In genomic region chr11:68775951-68776388, GRCh38 we compare ENCODE assay signal across 28 cellular contexts. TPM values are rescaled to one million over a fixed set of nuclear protein-coding genes. Genes with fewer than 3 reads are reported as not detected.
A peak's percentile ranks its signal among the peaks of the same experiment; 100 is the strongest.
DNase-seq lines count a peak whose midpoint lies in the region; ATAC-seq, FAIRE-seq and TF ChIP-seq lines count a peak whose summit lies in the region.
"Had no signal": no experiment of that assay in that cellular context is flagged by ENCODE, and none has a peak within 500 bp of the region (broad histone marks: within the 10 kb centered on the region; RNA-seq: fewer than 3 reads in every experiment).

No MANE protein-coding gene starts in this region.

- no peak for FAIRE-seq in astrocyte (lab: Jason Lieb, UNC)
- FAIRE-seq: GM19239 had no signal

- no peak for TF ChIP-seq POLR2A in HCT116 (IDR thresholded peaks at IDR 0.05; ENCODE audit: borderline replicate concordance, extremely low read depth, insufficient read depth, insufficient read length)

- no peaks in the 10 kb centered on the region for H3K9me3 Mint-ChIP-seq in T-helper 2 cell treated with Interferon-gamma antibody and Interleukin-4, amounts not matched to agents 5 μg/mL and 100 μg/mL, for 36 hours
- no peaks in the 10 kb centered on the region for H3K9me3 Mint-ChIP-seq in astrocyte (ENCODE audit: unreplicated experiment)
- H3K9me3 Mint-ChIP-seq: activated B cell treated with CpG ODN at 0.5 μM for 24 hours, memory B cell, T-cell had no signal

- no peak overlapping the region for H4K12ac ChIP-seq in trophoblast cell (ENCODE audit: low read depth, low read length)

- H3K9ac ChIP-seq in HCT116 (ENCODE audit: low read length) = peak overlapping the region; percentile 38
- no peak overlapping the region for H3K9ac ChIP-seq in astrocyte (ENCODE audit: low read length)
- no peak overlapping the region for H3K9ac ChIP-seq in trophoblast cell (ENCODE audit: low read length)
- H3K9ac ChIP-seq: KMS-11 had no signal

- H4K8ac ChIP-seq in trophoblast cell (ENCODE audit: low read depth, low read length) = no peak overlapping the region

- H2BK5ac ChIP-seq in trophoblast cell (ENCODE audit: low read depth, low read length, poor library complexity) = no peak overlapping the region

- no peak overlapping the region for H2AK5ac ChIP-seq in trophoblast cell (ENCODE audit: low read length)

- H3K18ac ChIP-seq in trophoblast cell (ENCODE audit: low read length) = no peak overlapping the region

- no peaks in the 10 kb centered on the region for H3K79me1 ChIP-seq in trophoblast cell (ENCODE audit: low read length)

- peaks cover 61% of the 10 kb centered on the region for H3K36me3 Mint-ChIP-seq in T-helper 2 cell treated with Interferon-gamma antibody and Interleukin-4, amounts not matched to agents 5 μg/mL and 100 μg/mL, for 36 hours (ENCODE audit: low read depth)
- peaks cover 2% of the 10 kb centered on the region for H3K36me3 Mint-ChIP-seq in astrocyte (ENCODE audit: low read depth, unreplicated experiment)

- H2AFZ ChIP-seq in HCT116 (ENCODE audit: low read depth, low read length, poor library complexity, severe bottlenecking) (no peak overlapping the region), astrocyte (ENCODE audit: low read depth, low read length) (no peak overlapping the region), trophoblast cell (ENCODE audit: insufficient read depth, low read length, poor library complexity) (no peak overlapping the region)

- no peak overlapping the region for H4K91ac ChIP-seq in trophoblast cell (ENCODE audit: low read depth, low read length)

- no peak for TF ChIP-seq CTCF in HCT116 (IDR thresholded peaks at IDR 0.05 in 2 of 3, conservative IDR thresholded peaks at IDR 0.05 in 1 of 3; ENCODE audit: borderline replicate concordance in 1 of 3, insufficient read depth in 1 of 3, low read depth in 2 of 3, low read length in 2 of 3)
- TF ChIP-seq CTCF in astrocyte (IDR thresholded peaks at IDR 0.05; ENCODE audit: insufficient read depth, low read depth, low read length) = no peak

- no peak overlapping the region for H3K4me3 Mint-ChIP-seq in T-helper 2 cell treated with Interferon-gamma antibody and Interleukin-4, amounts not matched to agents 5 μg/mL and 100 μg/mL, for 36 hours
- peak overlapping the region; percentile 50 for H3K4me3 Mint-ChIP-seq in astrocyte (ENCODE audit: unreplicated experiment)
- H3K4me3 Mint-ChIP-seq: activated B cell treated with CpG ODN at 0.5 μM for 24 hours, memory B cell, T-cell had no signal

- no peaks in the 10 kb centered on the region for H3K79me2 ChIP-seq in HCT116 (ENCODE audit: insufficient read depth, low read length)
- no peaks in the 10 kb centered on the region for H3K79me2 ChIP-seq in astrocyte (ENCODE audit: insufficient read depth, low read length)
- H3K79me2 ChIP-seq in trophoblast cell (ENCODE audit: control insufficient read depth, insufficient read depth, low read length, poor library complexity) = no peaks in the 10 kb centered on the region

- no peak overlapping the region for H2BK12ac ChIP-seq in trophoblast cell (ENCODE audit: low read length)

- H4K20me1 ChIP-seq in HCT116 (ENCODE audit: insufficient read depth) (no peaks in the 10 kb centered on the region), astrocyte (ENCODE audit: insufficient read depth, low read length) (no peaks in the 10 kb centered on the region)

- TF ChIP-seq RAD21 in HCT116 (IDR thresholded peaks at IDR 0.05; ENCODE audit: low read depth) = no peak

- no CpG with 5 or more reads among the region's 4 CpGs for WGBS in trophoblast cell (ENCODE audit: extremely low coverage, insufficient coverage, insufficient read length)

- H3K9me2 ChIP-seq in HCT116 (ENCODE audit: insufficient read depth) = no peaks in the 10 kb centered on the region

- no peak overlapping the region for H3K23ac ChIP-seq in trophoblast cell (ENCODE audit: low read length)

- no TSS peak for BruUV-seq in HCT116 (replicated peaks; lab: Mats Ljungman, UMichigan)

- peaks cover 18 to 24% of the 10 kb centered on the region in 2 experiments for H3K4me1 ChIP-seq in HCT116 (ENCODE audit: control insufficient read depth in 1 of 2, insufficient read depth in 2 of 2, low read length in 2 of 2)
- no peaks in the 10 kb centered on the region for H3K4me1 ChIP-seq in astrocyte (ENCODE audit: insufficient read depth, low read length)
- peaks cover 8% of the 10 kb centered on the region in 2 experiments for H3K4me1 ChIP-seq in trophoblast cell (ENCODE audit: control insufficient read depth in 1 of 2, insufficient read depth in 2 of 2, low read length in 2 of 2)
- H3K4me1 ChIP-seq: uterus had no signal

- H3K4ac ChIP-seq in trophoblast cell (ENCODE audit: low read depth, low read length) = no peak overlapping the region

- no peaks in the 10 kb centered on the region for H3K27me3 Mint-ChIP-seq in T-helper 2 cell treated with Interferon-gamma antibody and Interleukin-4, amounts not matched to agents 5 μg/mL and 100 μg/mL, for 36 hours (ENCODE audit: low read depth)
- H3K27me3 Mint-ChIP-seq in astrocyte (ENCODE audit: low read depth, unreplicated experiment) = peaks cover 42% of the 10 kb centered on the region
- H3K27me3 Mint-ChIP-seq: activated B cell treated with CpG ODN at 0.5 μM for 24 hours, memory B cell, T-cell had no signal

- ATAC-seq in HCT116 = peak; percentile 84
- no peak for ATAC-seq in GM19397 (IDR thresholded peaks at IDR 0.05; ENCODE audit: unreplicated experiment)
- ATAC-seq: gastroesophageal sphincter, left colon, T-cell had no signal

- no peaks in the 10 kb centered on the region for H3K4me1 Mint-ChIP-seq in T-helper 2 cell treated with Interferon-gamma antibody and Interleukin-4, amounts not matched to agents 5 μg/mL and 100 μg/mL, for 36 hours (ENCODE audit: low read depth)
- no peaks in the 10 kb centered on the region for H3K4me1 Mint-ChIP-seq in astrocyte (ENCODE audit: low read depth, unreplicated experiment)
- H3K4me1 Mint-ChIP-seq: activated B cell treated with CpG ODN at 0.5 μM for 24 hours, memory B cell, T-cell had no signal

- no peak overlapping the region for H2BK120ac ChIP-seq in trophoblast cell (ENCODE audit: insufficient read depth, low read length, poor library complexity)

- intact Hi-C loops in HCT116 (cut with micrococcal nuclease) = no loop called here

- no peak for DNase-seq in T-helper 2 cell treated with Interferon-gamma antibody and Interleukin-4, amounts not matched to agents 5 μg/mL and 100 μg/mL, for 36 hours (ENCODE audit: low spot score)
- no peak for DNase-seq in T-helper 2 cell
- DNase-seq in HCT116 (ENCODE audit: low read depth, low spot score) = peak; percentile 18
- no peak for DNase-seq in astrocyte (ENCODE audit: low read depth)
- peak; percentile 98 to 99 for DNase-seq in trophoblast cell
- DNase-seq in dermis blood vessel endothelial cell = no peak
- no peak for DNase-seq in DMS79 treated with DMSO at 0.1 percent for 48 hours (lab: John Stamatoyannopoulos, UW)
- DNase-seq: 8988T; activated B cell treated with CpG ODN at 0.5 μM for 24 hours; activated naive CD4-positive, alpha-beta T cell treated with Interleukin-2 at 50 U/mL for 16 hours; activated T-cell treated with anti-CD3 and anti-CD28 coated beads, Interleukin-2, amount 50 U/mL, for 48 hours; amniotic stem cell; brain microvascular endothelial cell; left colon; MM.1S; NCI-H1417; NCI-H2081; stimulated activated naive CD4-positive, alpha-beta T cell; T-cell; uterus had no signal

- H3K4me2 ChIP-seq in HCT116 (ENCODE audit: low read length) (peak overlapping the region; percentile 76), astrocyte (ENCODE audit: low read length) (no peak overlapping the region), trophoblast cell (ENCODE audit: low read length) (no peak overlapping the region)
- H3K4me2 ChIP-seq: KMS-11 had no signal

- H3K9me3 ChIP-seq in HCT116 (ENCODE audit: control insufficient read depth in 1 of 2, insufficient read depth in 1 of 2, low read depth in 1 of 2, low read length in 2 of 2) = no peaks in the 10 kb centered on the region
- H3K9me3 ChIP-seq in astrocyte (ENCODE audit: insufficient read depth, low read depth, low read length) = no peaks in the 10 kb centered on the region
- peaks cover 3% of the 10 kb centered on the region for H3K9me3 ChIP-seq in trophoblast cell (ENCODE audit: insufficient read depth, low read depth, low read length)
- H3K9me3 ChIP-seq: gastroesophageal sphincter, uterus had no signal

- H3K4me3 ChIP-seq in HCT116 (replicated peaks in 1 of 2; ENCODE audit: low read depth in 1 of 2, low read length in 2 of 2) = peak overlapping the region in 1 of 2 experiments; percentile 45; a peak in 1 of 4 replicates
- H3K4me3 ChIP-seq in astrocyte (ENCODE audit: insufficient read depth, low read depth, low read length) = no peak overlapping the region
- no peak overlapping the region for H3K4me3 ChIP-seq in trophoblast cell (ENCODE audit: low read depth, low read length)
- H3K4me3 ChIP-seq: gastroesophageal sphincter, uterus had no signal

- H3K14ac ChIP-seq in trophoblast cell (ENCODE audit: low read length) = no peak overlapping the region

- POLR2A ChIA-PET in HCT116 (lab: Charles Lee) = no interaction called here

- CTCF ChIA-PET in HCT116 (lab: Charles Lee) = no interaction called here

- no peaks in the 10 kb centered on the region for H3K27me3 ChIP-seq in HCT116 (ENCODE audit: insufficient read depth, low read length)
- H3K27me3 ChIP-seq in astrocyte (ENCODE audit: insufficient read depth, low read length) = peaks cover 4% of the 10 kb centered on the region
- H3K27me3 ChIP-seq in trophoblast cell (ENCODE audit: insufficient read depth, low read length) = no peaks in the 10 kb centered on the region
- H3K27me3 ChIP-seq: brain microvascular endothelial cell, gastroesophageal sphincter, uterus had no signal

- peaks cover 19 to 35% of the 10 kb centered on the region in 2 experiments for H3K36me3 ChIP-seq in HCT116 (ENCODE audit: control insufficient read depth in 1 of 2, insufficient read depth in 2 of 2, low read length in 2 of 2)
- H3K36me3 ChIP-seq in astrocyte (ENCODE audit: insufficient read depth, low read length) = no peaks in the 10 kb centered on the region
- H3K36me3 ChIP-seq in trophoblast cell (ENCODE audit: control insufficient read depth in 1 of 2, insufficient read depth in 2 of 2, low read length in 2 of 2) = no peaks in the 10 kb centered on the region
- H3K36me3 ChIP-seq: brain microvascular endothelial cell, uterus had no signal

- H3K27ac Mint-ChIP-seq in T-helper 2 cell treated with Interferon-gamma antibody and Interleukin-4, amounts not matched to agents 5 μg/mL and 100 μg/mL, for 36 hours = peak overlapping the region; percentile 17
- H3K27ac Mint-ChIP-seq in astrocyte (ENCODE audit: unreplicated experiment) = no peak overlapping the region
- H3K27ac Mint-ChIP-seq: activated B cell treated with CpG ODN at 0.5 μM for 24 hours, memory B cell, T-cell had no signal

- RAD21 ChIA-PET in HCT116 (lab: Charles Lee; ENCODE audit: low non-redundant PET in 1 of 2, low total read pairs in 2 of 2, uncharacterized antibody in 2 of 2, unreplicated experiment in 2 of 2) = no interaction called here

- peak overlapping the region; percentile 57; the same call in 1 of the 2 replicates for H3K27ac ChIP-seq in HCT116 (ENCODE audit: low read depth, low read length)
- H3K27ac ChIP-seq in astrocyte (ENCODE audit: low read depth, low read length) = no peak overlapping the region
- H3K27ac ChIP-seq in trophoblast cell (ENCODE audit: low read depth, low read length) = no peak overlapping the region
- H3K27ac ChIP-seq: brain microvascular endothelial cell, C4-2B, gastroesophageal sphincter, KMS-11, RWPE1, uterus had no signal

RNA-seq across cellular contexts. Expression of gene TESMIN, which starts 24.6 kb away (rescaled TPM):
- total RNA-seq in HCT116 (2021; ENCODE audit: unreplicated experiment) (24.8 TPM), astrocyte (1.1 and 1.7 TPM in 2 replicates), dermis blood vessel endothelial cell (2.4 and 6.0 TPM in 2 replicates)
- 16.2 and 21.3 TPM in 2 replicates for polyA plus RNA-seq in HCT116 (2012)
- 3.2 and 3.9 TPM in 2 replicates for polyA plus RNA-seq in trophoblast cell (2013)
- polyA plus RNA-seq: neural cell had no signal

Comparison
In these comparisons a context has a peak if more than half of its experiments do, and no peak if none do; other contexts are left out.
1. DNase-seq: peak in HCT116 (single experiment) and trophoblast cell (2 of 2); none in T-helper 2 cell treated with Interferon-gamma antibody and Interleukin-4, amounts not matched to agents 5 μg/mL and 100 μg/mL, for 36 hours (single experiment), T-helper 2 cell (0 of 5), astrocyte (single experiment), dermis blood vessel endothelial cell (single experiment) and DMS79 treated with DMSO at 0.1 percent for 48 hours (single experiment).